ENCODE assay signal across 19 cellular contexts in the genomic region with DNA sequence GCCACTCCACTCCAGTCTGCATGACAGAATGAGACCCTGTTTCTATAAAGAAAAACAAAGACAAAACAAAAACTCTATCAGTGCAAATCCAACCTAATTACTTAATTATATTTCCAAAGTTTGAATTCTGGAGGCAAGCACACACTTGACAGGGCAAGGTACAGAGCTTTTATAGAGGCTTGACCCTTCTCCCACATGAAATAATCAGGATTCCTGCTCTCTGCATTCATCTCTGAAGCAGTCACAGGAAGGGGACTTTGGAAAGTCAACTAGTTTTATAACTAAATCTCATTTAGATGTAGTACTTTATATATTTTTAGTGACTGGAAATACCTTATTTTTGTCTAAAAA.
DNase-seq lines count a peak whose midpoint lies in the region; ATAC-seq, FAIRE-seq and TF ChIP-seq lines count a peak whose summit lies in the region.
"Had no signal": no experiment of that assay in that cellular context is flagged by ENCODE, and none has a peak within 500 bp of the region (broad histone marks: within the 10 kb centered on the region; RNA-seq: fewer than 3 reads in every experiment).

No MANE protein-coding gene starts in this region.

- ATAC-seq in GM12878 (no peak; the same call in 2 of the 3 replicates), left lobe of liver (peak; percentile 55), gastrocnemius medialis (no peak)
- ATAC-seq: effector memory CD8-positive, alpha-beta T cell had no signal

- DNase-seq in LoVo (ENCODE audit: low spot score): peak; percentile 57
- no peak for DNase-seq in GM12878 (ENCODE audit: low read depth, low spot score)
- no peak for DNase-seq in left lobe of liver (ENCODE audit: low spot score)
- no peak for DNase-seq in smooth muscle cell (lab: John Stamatoyannopoulos, UW; ENCODE audit: unreplicated experiment)
- DNase-seq in gastrocnemius medialis: no peak
- no peak for DNase-seq in WERI-Rb-1
- no peak for DNase-seq in occipital lobe (lab: John Stamatoyannopoulos, UW)
- DNase-seq in dorsolateral prefrontal cortex: no peak
- DNase-seq: activated CD4-positive, alpha-beta T cell treated with anti-CD3 and anti-CD28 coated beads, Interleukin-2, amount 50 U/mL, for 4 hours; activated gamma-delta T cell; central memory CD4-positive, alpha-beta T cell; DMS79 treated with DMSO at 0.1 percent for 48 hours; effector memory CD8-positive, alpha-beta T cell; heart left ventricle; NCI-H2081 treated with DMSO at 0.1 percent for 48 hours; retina; Right ventricle myocardium superior; stimulated activated CD4-positive, alpha-beta T cell treated with anti-CD3 and anti-CD28 coated beads, Interleukin-15, amount 100 ng/mL, for 24 hours; testis had no signal

- H3K79me2 ChIP-seq in GM12878 (ENCODE audit: control insufficient read depth, insufficient read depth, low read length) (no peaks in the 10 kb centered on the region), smooth muscle cell (ENCODE audit: low read depth) (no peaks in the 10 kb centered on the region)

- H2AFZ ChIP-seq in GM12878 (ENCODE audit: control insufficient read depth, low read depth, low read length): peak overlapping the region; percentile 3; the same call in 1 of the 2 replicates
- H2AFZ ChIP-seq in smooth muscle cell (ENCODE audit: low read depth): no peak overlapping the region

- SMC1A ChIA-PET in GM12878 (lab: Charles Lee; ENCODE audit: uncharacterized antibody, unreplicated experiment): interaction anchor here (0.6 to 1.4 kb wide), 5 partner anchors 12 to 1856 kb away, joined by 3 to 5 read pairs (median 4); no protein-coding TSS in a partner anchor

- in situ Hi-C loops in GM12878 (cut with MboI): no loop called here
- in situ Hi-C loops in gastrocnemius medialis (cut with MboI; ENCODE audit: low sequenced_read_pairs in 4 of 4): no loop called here

- peaks cover 3% of the 10 kb centered on the region for H3F3A ChIP-seq in smooth muscle cell (ENCODE audit: low read depth)

- H3K4me1 ChIP-seq in GM12878 (ENCODE audit: control insufficient read depth, insufficient read depth, low read length): peaks cover 7% of the 10 kb centered on the region
- H3K4me1 ChIP-seq in smooth muscle cell (ENCODE audit: low read depth): peaks cover 3% of the 10 kb centered on the region
- no peaks in the 10 kb centered on the region for H3K4me1 ChIP-seq in gastrocnemius medialis
- H3K4me1 ChIP-seq: testis had no signal

- no peaks in the 10 kb centered on the region for H3K9me3 ChIP-seq in GM12878 (replicated peaks; ENCODE audit: control insufficient read depth, insufficient read depth, low read length)
- no peaks in the 10 kb centered on the region for H3K9me3 ChIP-seq in smooth muscle cell (replicated peaks; ENCODE audit: low read depth)
- no peaks in the 10 kb centered on the region for H3K9me3 ChIP-seq in gastrocnemius medialis
- no peaks in the 10 kb centered on the region for H3K9me3 ChIP-seq in WERI-Rb-1 (ENCODE audit: severe bottlenecking)
- H3K9me3 ChIP-seq: heart left ventricle, testis had no signal

- BruUV-seq in GM12878 (replicated peaks; lab: Mats Ljungman, UMichigan): no TSS peak

- H3K4me3 ChIP-seq in GM12878: no peak overlapping the region
- H3K4me3 ChIP-seq in smooth muscle cell: no peak overlapping the region
- H3K4me3 ChIP-seq in gastrocnemius medialis: no peak overlapping the region
- H3K4me3 ChIP-seq in WERI-Rb-1 (ENCODE audit: low read depth, low read length): no peak overlapping the region
- no peak overlapping the region for H3K4me3 ChIP-seq in dorsolateral prefrontal cortex
- H3K4me3 ChIP-seq: heart left ventricle, testis had no signal

- intact Hi-C loops in GM12878 (cut with micrococcal nuclease; ENCODE audit: unreplicated experiment): no loop called here
- intact Hi-C loops in gastrocnemius medialis (cut with DNase I; ENCODE audit: low total_unique reads): no loop called here
- intact Hi-C loops in dorsolateral prefrontal cortex (cut with DNase I): no loop called here

- no peak for TF ChIP-seq POLR2A in GM12878 (IDR thresholded peaks at IDR 0.05; ENCODE audit: low read depth, low read length)
- no peak for TF ChIP-seq POLR2A in gastrocnemius medialis (IDR thresholded peaks at IDR 0.05)

- POLR2A ChIA-PET in GM12878 (lab: Charles Lee): no interaction called here

- H3K9ac ChIP-seq in GM12878 (ENCODE audit: control insufficient read depth, insufficient read depth, low read length) (no peak overlapping the region), smooth muscle cell (ENCODE audit: low read depth) (no peak overlapping the region)

- H3K27me3 ChIP-seq in GM12878 (replicated peaks in 1 of 2; ENCODE audit: control insufficient read depth in 2 of 2, insufficient read depth in 2 of 2, low read length in 1 of 2): no peaks in the 10 kb centered on the region
- H3K27me3 ChIP-seq in smooth muscle cell (ENCODE audit: low read depth): peaks cover 9% of the 10 kb centered on the region
- no peaks in the 10 kb centered on the region for H3K27me3 ChIP-seq in gastrocnemius medialis
- no peaks in the 10 kb centered on the region for H3K27me3 ChIP-seq in WERI-Rb-1 (ENCODE audit: insufficient read depth, low read depth, severe bottlenecking)
- H3K27me3 ChIP-seq in dorsolateral prefrontal cortex: no peaks in the 10 kb centered on the region
- H3K27me3 ChIP-seq: heart left ventricle, testis had no signal

- FAIRE-seq in GM12878 (lab: Jason Lieb, UNC): no peak

- TF ChIP-seq EP300 in GM12878 (IDR thresholded peaks at IDR 0.05; ENCODE audit: borderline replicate concordance in 1 of 2, control insufficient read depth in 1 of 2, low read depth in 2 of 2, low read length in 2 of 2): no peak

- TF ChIP-seq CTCF in GM12878 (IDR thresholded peaks at IDR 0.05 in 2 of 3, conservative IDR thresholded peaks at IDR 0.05 in 1 of 3; ENCODE audit: control insufficient read depth in 2 of 3, extremely low read depth in 1 of 3, insufficient read depth in 1 of 3, low read depth in 3 of 3, low read length in 3 of 3) (no peak), smooth muscle cell (IDR thresholded peaks at IDR 0.05; ENCODE audit: borderline replicate concordance, insufficient read depth, poor library complexity, severe bottlenecking) (no peak), gastrocnemius medialis (IDR thresholded peaks at IDR 0.05 in 4 of 5, conservative IDR thresholded peaks at IDR 0.05 in 1 of 5) (no peak), WERI-Rb-1 (IDR thresholded peaks at IDR 0.05; ENCODE audit: low read depth, low read length) (no peak), dorsolateral prefrontal cortex (IDR thresholded peaks at IDR 0.05 in 54 of 56, conservative IDR thresholded peaks at IDR 0.05 in 2 of 56; ENCODE audit: low read depth in 1 of 56, partially characterized antibody in 56 of 56) (no peak)

- CTCF ChIA-PET in GM12878 (lab: Yijun Ruan, JAX): interaction anchor here (0.9 kb wide), 1 partner anchor 16 kb away, joined by 4 read pairs; no protein-coding TSS in a partner anchor

- H3K4me2 ChIP-seq in GM12878 (ENCODE audit: control insufficient read depth, insufficient read depth) (no peak overlapping the region), smooth muscle cell (peak overlapping the region; percentile 42)

- RAD21 ChIA-PET in GM12878 (lab: Charles Lee; ENCODE audit: unreplicated experiment): no interaction called here

- H3K36me3 ChIP-seq in GM12878 (ENCODE audit: control insufficient read depth in 2 of 2, insufficient read depth in 2 of 2, low read length in 1 of 2): no peaks in the 10 kb centered on the region
- no peaks in the 10 kb centered on the region for H3K36me3 ChIP-seq in smooth muscle cell (ENCODE audit: low read depth)
- H3K36me3 ChIP-seq in gastrocnemius medialis: no peaks in the 10 kb centered on the region
- no peaks in the 10 kb centered on the region for H3K36me3 ChIP-seq in WERI-Rb-1
- H3K36me3 ChIP-seq: heart left ventricle had no signal

- no peak overlapping the region for H3K27ac ChIP-seq in GM12878 (ENCODE audit: control insufficient read depth, insufficient read depth)
- peak overlapping the region; percentile 87 for H3K27ac ChIP-seq in smooth muscle cell (ENCODE audit: low read depth)
- H3K27ac ChIP-seq in gastrocnemius medialis: no peak overlapping the region
- no peak overlapping the region for H3K27ac ChIP-seq in WERI-Rb-1
- no peak overlapping the region for H3K27ac ChIP-seq in dorsolateral prefrontal cortex
- H3K27ac ChIP-seq: heart left ventricle, testis had no signal

- H4K20me1 ChIP-seq in GM12878 (ENCODE audit: control insufficient read depth, insufficient read depth) (no peaks in the 10 kb centered on the region), smooth muscle cell (ENCODE audit: low read depth) (no peaks in the 10 kb centered on the region)

- no peak for TF ChIP-seq RAD21 in GM12878 (IDR thresholded peaks at IDR 0.05; ENCODE audit: insufficient read depth, low read depth, low read length)

TF ChIP-seq in GM12878, 131 proteins besides CTCF, POLR2A, EP300 and RAD21 (continues in another document):
- no peak for TF ChIP-seq NFIC (IDR thresholded peaks at IDR 0.05; ENCODE audit: low read depth, low read length)
- no peak for TF ChIP-seq RFX5 (IDR thresholded peaks at IDR 0.05; ENCODE audit: low read depth, low read length)
- TF ChIP-seq, protein P1, sequence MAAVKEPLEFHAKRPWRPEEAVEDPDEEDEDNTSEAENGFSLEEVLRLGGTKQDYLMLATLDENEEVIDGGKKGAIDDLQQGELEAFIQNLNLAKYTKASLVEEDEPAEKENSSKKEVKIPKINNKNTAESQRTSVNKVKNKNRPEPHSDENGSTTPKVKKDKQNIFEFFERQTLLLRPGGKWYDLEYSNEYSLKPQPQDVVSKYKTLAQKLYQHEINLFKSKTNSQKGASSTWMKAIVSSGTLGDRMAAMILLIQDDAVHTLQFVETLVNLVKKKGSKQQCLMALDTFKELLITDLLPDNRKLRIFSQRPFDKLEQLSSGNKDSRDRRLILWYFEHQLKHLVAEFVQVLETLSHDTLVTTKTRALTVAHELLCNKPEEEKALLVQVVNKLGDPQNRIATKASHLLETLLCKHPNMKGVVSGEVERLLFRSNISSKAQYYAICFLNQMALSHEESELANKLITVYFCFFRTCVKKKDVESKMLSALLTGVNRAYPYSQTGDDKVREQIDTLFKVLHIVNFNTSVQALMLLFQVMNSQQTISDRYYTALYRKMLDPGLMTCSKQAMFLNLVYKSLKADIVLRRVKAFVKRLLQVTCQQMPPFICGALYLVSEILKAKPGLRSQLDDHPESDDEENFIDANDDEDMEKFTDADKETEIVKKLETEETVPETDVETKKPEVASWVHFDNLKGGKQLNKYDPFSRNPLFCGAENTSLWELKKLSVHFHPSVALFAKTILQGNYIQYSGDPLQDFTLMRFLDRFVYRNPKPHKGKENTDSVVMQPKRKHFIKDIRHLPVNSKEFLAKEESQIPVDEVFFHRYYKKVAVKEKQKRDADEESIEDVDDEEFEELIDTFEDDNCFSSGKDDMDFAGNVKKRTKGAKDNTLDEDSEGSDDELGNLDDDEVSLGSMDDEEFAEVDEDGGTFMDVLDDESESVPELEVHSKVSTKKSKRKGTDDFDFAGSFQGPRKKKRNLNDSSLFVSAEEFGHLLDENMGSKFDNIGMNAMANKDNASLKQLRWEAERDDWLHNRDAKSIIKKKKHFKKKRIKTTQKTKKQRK (IDR thresholded peaks at IDR 0.05; ENCODE audit: low read depth, low read length): no peak
- TF ChIP-seq EZH2 (IDR thresholded peaks at IDR 0.05; ENCODE audit: borderline replicate concordance, control insufficient read depth, low read depth, low read length): no peak
- TF ChIP-seq CREM (IDR thresholded peaks at IDR 0.05; ENCODE audit: low read depth): no peak
- no peak for TF ChIP-seq SREBF1 (IDR thresholded peaks at IDR 0.05; ENCODE audit: low read length)
